In the genomic region with DNA sequence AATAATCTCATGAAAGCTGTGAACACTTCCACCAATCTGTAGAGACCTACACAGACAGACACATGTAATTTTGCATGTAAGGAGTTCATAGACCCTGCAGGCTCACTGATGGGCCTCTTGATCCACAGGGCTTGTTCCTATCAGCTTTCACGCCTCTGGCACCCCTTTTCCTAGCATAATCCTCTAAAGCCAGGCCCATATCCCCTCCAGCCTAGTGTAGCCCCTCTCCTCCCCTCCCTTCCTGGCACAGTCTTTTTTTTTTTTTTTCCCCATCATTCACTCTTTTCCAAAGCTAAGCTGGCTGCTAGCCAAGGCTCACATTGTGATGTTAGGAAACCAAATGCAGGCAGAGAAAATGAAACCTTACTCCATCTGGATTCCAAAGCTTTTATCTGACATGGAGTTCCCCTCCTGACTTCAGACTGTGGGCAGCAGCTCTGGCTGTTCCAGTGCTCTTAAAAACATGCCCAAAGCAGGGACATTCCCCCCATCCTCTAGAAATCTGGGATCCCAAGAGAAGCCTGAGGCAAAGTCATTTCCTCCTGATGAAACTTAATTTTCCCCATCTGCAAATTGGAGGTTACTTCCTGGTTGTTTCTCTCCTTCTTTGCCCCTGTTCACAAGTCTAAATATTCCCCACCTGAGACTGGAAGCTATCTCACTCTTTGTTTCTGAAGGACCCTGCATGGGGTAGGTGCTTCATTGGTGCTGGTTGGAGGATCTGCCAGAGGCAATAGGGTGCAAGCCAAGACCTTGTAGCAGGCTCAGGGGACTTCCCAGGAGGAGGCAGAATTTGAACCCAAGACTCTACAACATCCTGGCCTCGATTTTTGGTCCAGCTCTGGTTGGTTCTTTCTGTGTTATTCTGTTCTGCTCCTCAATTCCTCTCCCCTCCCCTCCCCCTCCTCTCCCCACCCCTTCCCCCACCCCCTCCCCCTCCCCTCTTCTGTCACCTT, we compare ENCODE assay signal across 10 cellular contexts. TPM values are rescaled to one million over a fixed set of nuclear protein-coding genes. Genes with fewer than 3 reads are reported as not detected.
DNase-seq lines count a peak whose midpoint lies in the region; ATAC-seq and TF ChIP-seq lines count a peak whose summit lies in the region.
"Had no signal": no experiment of that assay in that cellular context is flagged by ENCODE, and none has a peak within 500 bp of the region (broad histone marks: within the 10 kb centered on the region; RNA-seq: fewer than 3 reads in every experiment).

No MANE protein-coding gene starts in this region.

- H3K27ac ChIP-seq in mesendoderm (ENCODE audit: low read depth, low read length) (no peak overlapping the region), WERI-Rb-1 (no peak overlapping the region)

- no peak overlapping the region for H2AK5ac ChIP-seq in mesendoderm (ENCODE audit: low read length)

- no peak for ATAC-seq in activated T-cell treated with anti-CD3 and anti-CD28 coated beads, Interleukin-2, amount 50 U/mL, for 72 hours (replicated peaks in 1 of 2)
- ATAC-seq: PC-3 had no signal

- H3K9ac ChIP-seq in mesendoderm (ENCODE audit: low read length): no peak overlapping the region

- no peaks in the 10 kb centered on the region for H3K27me3 ChIP-seq in mesendoderm (ENCODE audit: insufficient read depth, low read length, poor library complexity)
- H3K27me3 ChIP-seq in WERI-Rb-1 (ENCODE audit: insufficient read depth, low read depth, severe bottlenecking): no peaks in the 10 kb centered on the region
- H3K27me3 ChIP-seq: pancreas had no signal

- peak overlapping the region; percentile 18 to 68 for H3K4me3 Mint-ChIP-seq in activated T-cell treated with anti-CD3 and anti-CD28 coated beads, Interleukin-2, amount 50 U/mL, for 72 hours

- no CpG with 5 or more reads among the region's 2 CpGs for WGBS in mesendoderm (ENCODE audit: extremely low coverage, insufficient coverage, low lambda C conversion rate)

- H3K4me3 ChIP-seq in fibroblast of pulmonary artery (replicated peaks; ENCODE audit: low read depth, low read length) (no peak overlapping the region), mesendoderm (ENCODE audit: low read length) (no peak overlapping the region), WERI-Rb-1 (ENCODE audit: low read depth, low read length) (no peak overlapping the region)
- H3K4me3 ChIP-seq: pancreas had no signal

- DNase-seq in activated T-cell treated with anti-CD3 and anti-CD28 coated beads, Interleukin-2, amount 50 U/mL, for 72 hours: no peak
- DNase-seq in activated T-cell treated with anti-CD3 and anti-CD28 coated beads for 4 hours (no peak), OCI-M1 (lab: John Stamatoyannopoulos, UW) (peak; percentile 31), fibroblast of pulmonary artery (ENCODE audit: low read depth) (peak; percentile 89), stromal cell of bone marrow (ENCODE audit: low read depth) (peak; percentile 44), NCI-H2081 (lab: John Stamatoyannopoulos, UW) (no peak), mesendoderm (no peak), WERI-Rb-1 (no peak)
- DNase-seq: PC-3 had no signal

- H2BK15ac ChIP-seq in mesendoderm (replicated peaks; ENCODE audit: low read depth): no peak overlapping the region

- no peaks in the 10 kb centered on the region for H3K27me3 Mint-ChIP-seq in activated T-cell treated with anti-CD3 and anti-CD28 coated beads, Interleukin-2, amount 50 U/mL, for 72 hours (ENCODE audit: low read depth)

- no peaks in the 10 kb centered on the region for H3K79me2 ChIP-seq in mesendoderm (ENCODE audit: control insufficient read depth, insufficient read depth, low read length)

- no peaks in the 10 kb centered on the region for H3K36me3 ChIP-seq in mesendoderm (ENCODE audit: control insufficient read depth, insufficient read depth, low read length)
- H3K36me3 ChIP-seq in WERI-Rb-1: no peaks in the 10 kb centered on the region
- H3K36me3 ChIP-seq: pancreas had no signal

- no peak overlapping the region for H2BK120ac ChIP-seq in mesendoderm (ENCODE audit: low read depth, low read length)

- no peak overlapping the region for H3K4ac ChIP-seq in mesendoderm (ENCODE audit: low read depth, low read length)

- H3K56ac ChIP-seq in mesendoderm (ENCODE audit: low read length): no peak overlapping the region

- no peak overlapping the region for H4K8ac ChIP-seq in mesendoderm (ENCODE audit: low read depth, low read length)

- H3K79me1 ChIP-seq in mesendoderm (ENCODE audit: low read length): no peaks in the 10 kb centered on the region

- H2BK5ac ChIP-seq in mesendoderm (ENCODE audit: low read length): no peak overlapping the region

- H3K36me3 Mint-ChIP-seq in activated T-cell treated with anti-CD3 and anti-CD28 coated beads, Interleukin-2, amount 50 U/mL, for 72 hours (ENCODE audit: insufficient read depth in 2 of 2): no peaks in the 10 kb centered on the region

- no peak overlapping the region for H3K18ac ChIP-seq in mesendoderm (ENCODE audit: low read length)

- no peaks in the 10 kb centered on the region for H3K9me3 ChIP-seq in WERI-Rb-1 (ENCODE audit: severe bottlenecking)
- H3K9me3 ChIP-seq: pancreas had no signal

- no peak overlapping the region for H3K27ac Mint-ChIP-seq in activated T-cell treated with anti-CD3 and anti-CD28 coated beads, Interleukin-2, amount 50 U/mL, for 72 hours

- H3K4me2 ChIP-seq in mesendoderm (ENCODE audit: low read length): no peak overlapping the region

- H3K9me3 Mint-ChIP-seq in activated T-cell treated with anti-CD3 and anti-CD28 coated beads, Interleukin-2, amount 50 U/mL, for 72 hours: no peaks in the 10 kb centered on the region

- peaks cover 52% of the 10 kb centered on the region for H3K4me1 Mint-ChIP-seq in activated T-cell treated with anti-CD3 and anti-CD28 coated beads, Interleukin-2, amount 50 U/mL, for 72 hours (ENCODE audit: low read depth)

- H3K4me1 ChIP-seq in mesendoderm (ENCODE audit: control insufficient read depth, low read depth, low read length): peaks cover 3% of the 10 kb centered on the region
- H3K4me1 ChIP-seq: pancreas had no signal

- no peak overlapping the region for H4K5ac ChIP-seq in mesendoderm (ENCODE audit: low read length)

- no peak for TF ChIP-seq CTCF in fibroblast of pulmonary artery (IDR thresholded peaks at IDR 0.05; ENCODE audit: low read length, missing control alignments)
- TF ChIP-seq CTCF in WERI-Rb-1 (IDR thresholded peaks at IDR 0.05; ENCODE audit: low read depth, low read length): no peak

- no peak overlapping the region for H3K23ac ChIP-seq in mesendoderm (ENCODE audit: low read length)

RNA-seq across cellular contexts. Expression of gene CCL5, which starts 9.9 kb away (rescaled TPM):
- 100 to 1,000 TPM in 1 of 2 donors, 10 to 100 TPM in 1; 63.3 to 178 TPM for total RNA-seq in activated T-cell treated with anti-CD3 and anti-CD28 coated beads, Interleukin-2, amount 50 U/mL, for 72 hours
- polyA plus RNA-seq in mesendoderm (2013, experiment 1 of 2): not detected
- polyA plus RNA-seq in mesendoderm (2013, experiment 2 of 2): not detected
- total RNA-seq: PC-3 had no signal

RNA-seq across cellular contexts. Expression of gene HEATR9, which starts 21.4 kb away (rescaled TPM):
- total RNA-seq in activated T-cell treated with anti-CD3 and anti-CD28 coated beads, Interleukin-2, amount 50 U/mL, for 72 hours: 1 to 10 TPM in 1 of 2 donors, under 1 TPM in 1; 0.46 to 1.8 TPM
- polyA plus RNA-seq in mesendoderm (2013, experiment 1 of 2): not detected
- not detected for polyA plus RNA-seq in mesendoderm (2013, experiment 2 of 2)
- total RNA-seq: pancreas, PC-3 had no signal
- polyA plus RNA-seq: pancreas had no signal

RNA-seq across cellular contexts. Expression of gene RDM1, which starts 40.5 kb away (rescaled TPM):
- total RNA-seq in activated T-cell treated with anti-CD3 and anti-CD28 coated beads, Interleukin-2, amount 50 U/mL, for 72 hours: 1 to 10 TPM; 7.6 to 8.4 TPM
- 1.4 TPM for polyA plus RNA-seq in mesendoderm (2013, experiment 1 of 2)
- polyA plus RNA-seq in mesendoderm (2013, experiment 2 of 2): 1.5 TPM
- polyA plus RNA-seq: pancreas had no signal

RNA-seq across cellular contexts. Expression of gene LYZL6, which starts 53.4 kb away (rescaled TPM):
- total RNA-seq in activated T-cell treated with anti-CD3 and anti-CD28 coated beads, Interleukin-2, amount 50 U/mL, for 72 hours: not detected
- polyA plus RNA-seq in mesendoderm (2013, experiment 1 of 2): not detected
- not detected for polyA plus RNA-seq in mesendoderm (2013, experiment 2 of 2)
- total RNA-seq: pancreas, PC-3 had no signal
- polyA plus RNA-seq: pancreas had no signal

Comparison
In these comparisons a context has a peak if more than half of its experiments do, and no peak if none do; other contexts are left out.
1. DNase-seq: peak in OCI-M1 (single experiment), fibroblast of pulmonary artery (single experiment) and stromal cell of bone marrow (single experiment); none in activated T-cell treated with anti-CD3 and anti-CD28 coated beads, Interleukin-2, amount 50 U/mL, for 72 hours (0 of 2), activated T-cell treated with anti-CD3 and anti-CD28 coated beads for 4 hours (single experiment), NCI-H2081 (0 of 2), mesendoderm (single experiment) and WERI-Rb-1 (single experiment).